8 cellular contexts compared by ENCODE assay signal in the genomic region with DNA sequence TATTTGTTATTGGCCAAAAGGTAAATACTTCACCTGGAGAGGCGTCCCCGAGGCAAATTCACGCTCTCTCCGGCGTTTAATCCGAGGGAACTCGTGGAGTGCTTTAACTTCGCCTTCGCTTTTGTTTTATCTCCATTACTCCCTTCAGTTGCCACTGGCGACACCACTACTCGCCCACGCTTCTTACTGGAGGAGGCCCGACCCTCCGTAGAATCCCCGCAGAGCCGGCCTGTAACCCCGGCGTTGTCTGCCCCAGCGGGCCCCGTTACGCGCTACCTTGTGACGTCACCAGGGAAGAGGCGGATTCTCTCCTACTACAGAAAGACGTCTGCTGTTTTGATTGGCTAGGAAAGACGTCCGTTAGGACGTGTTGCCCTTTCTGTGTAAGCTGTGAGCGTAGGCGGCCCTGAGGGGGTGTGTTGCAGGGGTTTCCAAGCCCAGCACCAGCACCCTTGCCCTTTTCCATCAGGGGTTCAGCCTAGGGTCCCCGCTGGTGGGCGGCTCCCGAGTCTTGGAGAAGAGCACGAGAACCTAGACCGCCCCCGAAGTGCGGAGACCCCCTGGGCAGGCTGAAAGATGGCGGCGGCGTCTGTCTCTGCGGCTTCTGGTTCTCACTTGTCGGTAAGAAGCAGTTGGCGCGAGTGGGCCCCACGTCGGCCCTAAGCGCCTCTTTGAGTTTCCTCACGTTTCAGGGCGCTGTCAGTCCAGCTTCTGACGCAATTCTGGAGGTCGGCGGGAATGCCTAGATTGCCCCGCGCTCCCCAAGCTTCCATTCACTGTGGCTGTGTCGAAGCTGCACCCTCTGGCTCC. TPM values are rescaled to one million over a fixed set of nuclear protein-coding genes. Genes with fewer than 3 reads are reported as not detected.
A peak's percentile ranks its signal among the peaks of the same experiment; 100 is the strongest.
DNase-seq lines count a peak whose midpoint lies in the region; ATAC-seq, FAIRE-seq and TF ChIP-seq lines count a peak whose summit lies in the region.

A gene (plus strand): TSS at position 376 of the 810 bp plus-strand sequence. CDS start 201 bp downstream, at position 577.

- H3K27me3 Mint-ChIP-seq in natural killer cell (ENCODE audit: low read depth in 2 of 2) = no peaks in the 10 kb centered on the region

- peak within 1 kb of the TSS; percentile 97 for H3K4me2 ChIP-seq in Loucy (ENCODE audit: low read depth, low read length, poor library complexity, severe bottlenecking)

- peak within 1 kb of the TSS; percentile 89 for H3K4me3 ChIP-seq in Loucy (ENCODE audit: low read length, poor library complexity, severe bottlenecking)

- H3K9ac ChIP-seq in Loucy (ENCODE audit: low read depth, low read length, poor library complexity, severe bottlenecking) = peak within 1 kb of the TSS; percentile 95

- peaks cover 10% of the 10 kb centered on the region for H3K36me3 Mint-ChIP-seq in natural killer cell

- H3K27ac Mint-ChIP-seq in natural killer cell = peak within 1 kb of the TSS; percentile 100

- DNase-seq in EH (ENCODE audit: low read depth) (peak; percentile 98), H54 (ENCODE audit: insufficient read length, low spot score) (peak; percentile 49), fibroblast of peridontal ligament (ENCODE audit: extremely low read depth) (peak; percentile 99), natural killer cell (peak; percentile 89)
- DNase-seq in activated T-helper 9 cell treated with anti-CD3 and anti-CD28 coated beads, Interleukin-2, amount 50 U/mL, for 16 hours (ENCODE audit: low read depth) = peak; percentile 87
- peak; percentile 96 for DNase-seq in stimulated activated naive CD4-positive, alpha-beta T cell treated with Interleukin-2 at 50 U/mL for 16 hours (lab: John Stamatoyannopoulos, UW)

- peaks cover 59 to 60% of the 10 kb centered on the region in 2 donors for H3K4me1 Mint-ChIP-seq in natural killer cell

- TF ChIP-seq POLR2A in H54 (IDR thresholded peaks at IDR 0.05; ENCODE audit: low read depth, low read length) (peak; percentile 24; the same call in 1 of the 2 replicates), Raji (IDR thresholded peaks at IDR 0.05; ENCODE audit: insufficient read depth, low read depth, low read length) (peak; percentile 69)

- FAIRE-seq in H54 (lab: Jason Lieb, UNC) = peak; percentile 52

- intact Hi-C loops in natural killer cell (cut with micrococcal nuclease) = loop anchor here (2.0 to 10.0 kb wide), 3 partner anchors 708 to 1296 kb away; a partner anchor contains a TSS

- H4K20me1 ChIP-seq in Loucy (ENCODE audit: insufficient read depth, low read length, poor library complexity, severe bottlenecking) = peaks cover 74% of the 10 kb centered on the region

- peaks cover 89% of the 10 kb centered on the region for H3K79me2 ChIP-seq in Loucy (ENCODE audit: insufficient read depth, low read length)

- no peak for TF ChIP-seq CTCF in Loucy (conservative IDR thresholded peaks at IDR 0.05; ENCODE audit: low read length)
- TF ChIP-seq CTCF in natural killer cell (IDR thresholded peaks at IDR 0.05) = no peak

- H3K36me3 ChIP-seq in Loucy (ENCODE audit: insufficient read depth, low read length) = peaks cover 17% of the 10 kb centered on the region; the same call in 1 of the 2 replicates

- no peaks in the 10 kb centered on the region for H3K27me3 ChIP-seq in Loucy (ENCODE audit: insufficient read depth, low read length, poor library complexity, severe bottlenecking)

- H3K4me1 ChIP-seq in Loucy (ENCODE audit: insufficient read depth, low read length, poor library complexity, severe bottlenecking) = peaks cover 67% of the 10 kb centered on the region

- ATAC-seq in natural killer cell = peak; percentile 58 to 75 (median 62)

- no peaks in the 10 kb centered on the region for H3K9me2 ChIP-seq in Loucy (replicated peaks; ENCODE audit: low read depth, low read length)

- no peaks in the 10 kb centered on the region for H3K9me3 ChIP-seq in Loucy (ENCODE audit: insufficient read depth, low read depth, low read length)

- peaks cover 3% of the 10 kb centered on the region for H3F3A ChIP-seq in Loucy (ENCODE audit: low read depth)

- peak within 1 kb of the TSS; percentile 86 for H2AFZ ChIP-seq in Loucy (ENCODE audit: low read length)

- peak within 1 kb of the TSS; percentile 100 for H3K4me3 Mint-ChIP-seq in natural killer cell

- H3K9me3 Mint-ChIP-seq in natural killer cell = no peaks in the 10 kb centered on the region

RNA-seq across cellular contexts. Expression of the gene that starts here (rescaled TPM):
- total RNA-seq in natural killer cell = 10 to 100 TPM; 40.8 to 64.9 (median 55.1) TPM

Comparison
In these comparisons a context has a peak if more than half of its experiments do, and no peak if none do; other contexts are left out.
1. Peak in every context shown above with its lines: DNase-seq, ATAC-seq and H3K4me3 ChIP-seq.
2. DNase-seq: peak in every context shown above with its lines; median percentile 99 in fibroblast of peridontal ligament; 98 in EH; 96 in stimulated activated naive CD4-positive, alpha-beta T cell treated with Interleukin-2 at 50 U/mL for 16 hours; 89 in natural killer cell; 87 in activated T-helper 9 cell treated with anti-CD3 and anti-CD28 coated beads, Interleukin-2, amount 50 U/mL, for 16 hours; 49 in H54.